In genomic region chr19:17847538-17848366, GRCh38 we compare ENCODE assay signal across 1 cellular context.
TF ChIP-seq lines count a peak whose summit lies in the region.

Gene JAK3 (minus strand): TSS chr19:17847982. CDS start chr19:17844417, 3,565 bp downstream.

TF ChIP-seq in HepG2, 621 proteins besides CTCF, POLR2A, EP300 and RAD21 (continued from another document):
- TF ChIP-seq THYN1 (CRISPR knock-in tag; IDR thresholded peaks at IDR 0.05; ENCODE audit: borderline replicate concordance, low read depth) (no peak), TEAD3 (CRISPR knock-in tag; optimal IDR thresholded peaks at IDR 0.05; ENCODE audit: borderline replicate concordance) (no peak), REXO4 (CRISPR knock-in tag; IDR thresholded peaks at IDR 0.05; ENCODE audit: borderline replicate concordance) (no peak), NONO (IDR thresholded peaks at IDR 0.05) (no peak), NONO (CRISPR knock-in tag; conservative IDR thresholded peaks at IDR 0.05) (no peak), SUZ12 (IDR thresholded peaks at IDR 0.05; ENCODE audit: low read depth, low read length) (no peak), TRIM24 (CRISPR knock-in tag; IDR thresholded peaks at IDR 0.05) (no peak), PBX3 (CRISPR knock-in tag; IDR thresholded peaks at IDR 0.05; ENCODE audit: borderline replicate concordance) (no peak), THAP7 (CRISPR knock-in tag; IDR thresholded peaks at IDR 0.05) (no peak), ZNF703 (CRISPR knock-in tag; IDR thresholded peaks at IDR 0.05; ENCODE audit: borderline replicate concordance) (no peak), ZNF10 (CRISPR knock-in tag; IDR thresholded peaks at IDR 0.05; ENCODE audit: borderline replicate concordance, low read depth) (no peak), EEA1 (CRISPR knock-in tag; IDR thresholded peaks at IDR 0.05; ENCODE audit: borderline replicate concordance) (no peak), PATZ1 (CRISPR knock-in tag; IDR thresholded peaks at IDR 0.05) (no peak), ERF (CRISPR knock-in tag; IDR thresholded peaks at IDR 0.05) (no peak), MTA1 (CRISPR knock-in tag; IDR thresholded peaks at IDR 0.05; ENCODE audit: borderline replicate concordance) (no peak), IRX3 (CRISPR knock-in tag; IDR thresholded peaks at IDR 0.05; ENCODE audit: borderline replicate concordance, low read depth) (no peak), SNAI1 (CRISPR knock-in tag; IDR thresholded peaks at IDR 0.05; ENCODE audit: borderline replicate concordance) (no peak), ISX (CRISPR knock-in tag; conservative IDR thresholded peaks at IDR 0.05) (no peak), ZNF432 (CRISPR knock-in tag; IDR thresholded peaks at IDR 0.05; ENCODE audit: borderline replicate concordance) (no peak), GTF3A (CRISPR knock-in tag; conservative IDR thresholded peaks at IDR 0.05) (no peak), XBP1 (CRISPR knock-in tag; IDR thresholded peaks at IDR 0.05) (no peak), HDAC2 (CRISPR knock-in tag; IDR thresholded peaks at IDR 0.05) (no peak), TCF12 (IDR thresholded peaks at IDR 0.05) (no peak), TCF12 (CRISPR knock-in tag; IDR thresholded peaks at IDR 0.05) (no peak), MEIS1 (CRISPR knock-in tag; IDR thresholded peaks at IDR 0.05; ENCODE audit: borderline replicate concordance) (no peak), ZBTB21 (CRISPR knock-in tag; IDR thresholded peaks at IDR 0.05) (no peak)
- TF ChIP-seq, protein P1, sequence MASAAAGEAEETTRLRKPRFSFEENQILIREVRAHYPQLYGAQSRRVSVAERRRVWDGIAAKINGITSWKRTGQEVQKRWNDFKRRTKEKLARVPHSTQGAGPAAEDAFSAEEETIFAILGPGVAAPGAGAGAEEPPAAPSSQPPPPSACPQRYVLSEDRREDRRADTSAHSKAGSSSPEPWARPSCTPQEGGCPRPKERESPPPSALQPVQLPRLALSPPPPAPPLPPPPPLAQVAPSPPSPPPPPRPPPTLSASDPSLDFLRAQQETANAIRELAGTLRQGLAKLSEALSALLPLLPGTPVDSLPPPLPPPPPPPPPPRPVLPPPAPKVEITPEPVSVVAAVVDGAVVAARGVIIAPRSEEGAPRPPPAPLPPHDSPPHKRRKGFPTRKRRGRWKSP (CRISPR knock-in tag; IDR thresholded peaks at IDR 0.05): no peak
- TF ChIP-seq, protein P2, sequence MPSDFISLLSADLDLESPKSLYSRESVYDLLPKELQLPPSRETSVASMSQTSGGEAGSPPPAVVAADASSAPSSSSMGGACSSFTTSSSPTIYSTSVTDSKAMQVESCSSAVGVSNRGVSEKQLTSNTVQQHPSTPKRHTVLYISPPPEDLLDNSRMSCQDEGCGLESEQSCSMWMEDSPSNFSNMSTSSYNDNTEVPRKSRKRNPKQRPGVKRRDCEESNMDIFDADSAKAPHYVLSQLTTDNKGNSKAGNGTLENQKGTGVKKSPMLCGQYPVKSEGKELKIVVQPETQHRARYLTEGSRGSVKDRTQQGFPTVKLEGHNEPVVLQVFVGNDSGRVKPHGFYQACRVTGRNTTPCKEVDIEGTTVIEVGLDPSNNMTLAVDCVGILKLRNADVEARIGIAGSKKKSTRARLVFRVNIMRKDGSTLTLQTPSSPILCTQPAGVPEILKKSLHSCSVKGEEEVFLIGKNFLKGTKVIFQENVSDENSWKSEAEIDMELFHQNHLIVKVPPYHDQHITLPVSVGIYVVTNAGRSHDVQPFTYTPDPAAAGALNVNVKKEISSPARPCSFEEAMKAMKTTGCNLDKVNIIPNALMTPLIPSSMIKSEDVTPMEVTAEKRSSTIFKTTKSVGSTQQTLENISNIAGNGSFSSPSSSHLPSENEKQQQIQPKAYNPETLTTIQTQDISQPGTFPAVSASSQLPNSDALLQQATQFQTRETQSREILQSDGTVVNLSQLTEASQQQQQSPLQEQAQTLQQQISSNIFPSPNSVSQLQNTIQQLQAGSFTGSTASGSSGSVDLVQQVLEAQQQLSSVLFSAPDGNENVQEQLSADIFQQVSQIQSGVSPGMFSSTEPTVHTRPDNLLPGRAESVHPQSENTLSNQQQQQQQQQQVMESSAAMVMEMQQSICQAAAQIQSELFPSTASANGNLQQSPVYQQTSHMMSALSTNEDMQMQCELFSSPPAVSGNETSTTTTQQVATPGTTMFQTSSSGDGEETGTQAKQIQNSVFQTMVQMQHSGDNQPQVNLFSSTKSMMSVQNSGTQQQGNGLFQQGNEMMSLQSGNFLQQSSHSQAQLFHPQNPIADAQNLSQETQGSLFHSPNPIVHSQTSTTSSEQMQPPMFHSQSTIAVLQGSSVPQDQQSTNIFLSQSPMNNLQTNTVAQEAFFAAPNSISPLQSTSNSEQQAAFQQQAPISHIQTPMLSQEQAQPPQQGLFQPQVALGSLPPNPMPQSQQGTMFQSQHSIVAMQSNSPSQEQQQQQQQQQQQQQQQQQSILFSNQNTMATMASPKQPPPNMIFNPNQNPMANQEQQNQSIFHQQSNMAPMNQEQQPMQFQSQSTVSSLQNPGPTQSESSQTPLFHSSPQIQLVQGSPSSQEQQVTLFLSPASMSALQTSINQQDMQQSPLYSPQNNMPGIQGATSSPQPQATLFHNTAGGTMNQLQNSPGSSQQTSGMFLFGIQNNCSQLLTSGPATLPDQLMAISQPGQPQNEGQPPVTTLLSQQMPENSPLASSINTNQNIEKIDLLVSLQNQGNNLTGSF (CRISPR knock-in tag; IDR thresholded peaks at IDR 0.05): no peak
- TF ChIP-seq, protein P3, sequence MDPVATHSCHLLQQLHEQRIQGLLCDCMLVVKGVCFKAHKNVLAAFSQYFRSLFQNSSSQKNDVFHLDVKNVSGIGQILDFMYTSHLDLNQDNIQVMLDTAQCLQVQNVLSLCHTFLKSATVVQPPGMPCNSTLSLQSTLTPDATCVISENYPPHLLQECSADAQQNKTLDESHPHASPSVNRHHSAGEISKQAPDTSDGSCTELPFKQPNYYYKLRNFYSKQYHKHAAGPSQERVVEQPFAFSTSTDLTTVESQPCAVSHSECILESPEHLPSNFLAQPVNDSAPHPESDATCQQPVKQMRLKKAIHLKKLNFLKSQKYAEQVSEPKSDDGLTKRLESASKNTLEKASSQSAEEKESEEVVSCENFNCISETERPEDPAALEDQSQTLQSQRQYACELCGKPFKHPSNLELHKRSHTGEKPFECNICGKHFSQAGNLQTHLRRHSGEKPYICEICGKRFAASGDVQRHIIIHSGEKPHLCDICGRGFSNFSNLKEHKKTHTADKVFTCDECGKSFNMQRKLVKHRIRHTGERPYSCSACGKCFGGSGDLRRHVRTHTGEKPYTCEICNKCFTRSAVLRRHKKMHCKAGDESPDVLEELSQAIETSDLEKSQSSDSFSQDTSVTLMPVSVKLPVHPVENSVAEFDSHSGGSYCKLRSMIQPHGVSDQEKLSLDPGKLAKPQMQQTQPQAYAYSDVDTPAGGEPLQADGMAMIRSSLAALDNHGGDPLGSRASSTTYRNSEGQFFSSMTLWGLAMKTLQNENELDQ (CRISPR knock-in tag; IDR thresholded peaks at IDR 0.05; ENCODE audit: borderline replicate concordance): no peak
- TF ChIP-seq, protein P4, sequence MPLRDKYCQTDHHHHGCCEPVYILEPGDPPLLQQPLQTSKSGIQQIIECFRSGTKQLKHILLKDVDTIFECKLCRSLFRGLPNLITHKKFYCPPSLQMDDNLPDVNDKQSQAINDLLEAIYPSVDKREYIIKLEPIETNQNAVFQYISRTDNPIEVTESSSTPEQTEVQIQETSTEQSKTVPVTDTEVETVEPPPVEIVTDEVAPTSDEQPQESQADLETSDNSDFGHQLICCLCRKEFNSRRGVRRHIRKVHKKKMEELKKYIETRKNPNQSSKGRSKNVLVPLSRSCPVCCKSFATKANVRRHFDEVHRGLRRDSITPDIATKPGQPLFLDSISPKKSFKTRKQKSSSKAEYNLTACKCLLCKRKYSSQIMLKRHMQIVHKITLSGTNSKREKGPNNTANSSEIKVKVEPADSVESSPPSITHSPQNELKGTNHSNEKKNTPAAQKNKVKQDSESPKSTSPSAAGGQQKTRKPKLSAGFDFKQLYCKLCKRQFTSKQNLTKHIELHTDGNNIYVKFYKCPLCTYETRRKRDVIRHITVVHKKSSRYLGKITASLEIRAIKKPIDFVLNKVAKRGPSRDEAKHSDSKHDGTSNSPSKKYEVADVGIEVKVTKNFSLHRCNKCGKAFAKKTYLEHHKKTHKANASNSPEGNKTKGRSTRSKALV (CRISPR knock-in tag; IDR thresholded peaks at IDR 0.05): no peak
- TF ChIP-seq, protein P5, sequence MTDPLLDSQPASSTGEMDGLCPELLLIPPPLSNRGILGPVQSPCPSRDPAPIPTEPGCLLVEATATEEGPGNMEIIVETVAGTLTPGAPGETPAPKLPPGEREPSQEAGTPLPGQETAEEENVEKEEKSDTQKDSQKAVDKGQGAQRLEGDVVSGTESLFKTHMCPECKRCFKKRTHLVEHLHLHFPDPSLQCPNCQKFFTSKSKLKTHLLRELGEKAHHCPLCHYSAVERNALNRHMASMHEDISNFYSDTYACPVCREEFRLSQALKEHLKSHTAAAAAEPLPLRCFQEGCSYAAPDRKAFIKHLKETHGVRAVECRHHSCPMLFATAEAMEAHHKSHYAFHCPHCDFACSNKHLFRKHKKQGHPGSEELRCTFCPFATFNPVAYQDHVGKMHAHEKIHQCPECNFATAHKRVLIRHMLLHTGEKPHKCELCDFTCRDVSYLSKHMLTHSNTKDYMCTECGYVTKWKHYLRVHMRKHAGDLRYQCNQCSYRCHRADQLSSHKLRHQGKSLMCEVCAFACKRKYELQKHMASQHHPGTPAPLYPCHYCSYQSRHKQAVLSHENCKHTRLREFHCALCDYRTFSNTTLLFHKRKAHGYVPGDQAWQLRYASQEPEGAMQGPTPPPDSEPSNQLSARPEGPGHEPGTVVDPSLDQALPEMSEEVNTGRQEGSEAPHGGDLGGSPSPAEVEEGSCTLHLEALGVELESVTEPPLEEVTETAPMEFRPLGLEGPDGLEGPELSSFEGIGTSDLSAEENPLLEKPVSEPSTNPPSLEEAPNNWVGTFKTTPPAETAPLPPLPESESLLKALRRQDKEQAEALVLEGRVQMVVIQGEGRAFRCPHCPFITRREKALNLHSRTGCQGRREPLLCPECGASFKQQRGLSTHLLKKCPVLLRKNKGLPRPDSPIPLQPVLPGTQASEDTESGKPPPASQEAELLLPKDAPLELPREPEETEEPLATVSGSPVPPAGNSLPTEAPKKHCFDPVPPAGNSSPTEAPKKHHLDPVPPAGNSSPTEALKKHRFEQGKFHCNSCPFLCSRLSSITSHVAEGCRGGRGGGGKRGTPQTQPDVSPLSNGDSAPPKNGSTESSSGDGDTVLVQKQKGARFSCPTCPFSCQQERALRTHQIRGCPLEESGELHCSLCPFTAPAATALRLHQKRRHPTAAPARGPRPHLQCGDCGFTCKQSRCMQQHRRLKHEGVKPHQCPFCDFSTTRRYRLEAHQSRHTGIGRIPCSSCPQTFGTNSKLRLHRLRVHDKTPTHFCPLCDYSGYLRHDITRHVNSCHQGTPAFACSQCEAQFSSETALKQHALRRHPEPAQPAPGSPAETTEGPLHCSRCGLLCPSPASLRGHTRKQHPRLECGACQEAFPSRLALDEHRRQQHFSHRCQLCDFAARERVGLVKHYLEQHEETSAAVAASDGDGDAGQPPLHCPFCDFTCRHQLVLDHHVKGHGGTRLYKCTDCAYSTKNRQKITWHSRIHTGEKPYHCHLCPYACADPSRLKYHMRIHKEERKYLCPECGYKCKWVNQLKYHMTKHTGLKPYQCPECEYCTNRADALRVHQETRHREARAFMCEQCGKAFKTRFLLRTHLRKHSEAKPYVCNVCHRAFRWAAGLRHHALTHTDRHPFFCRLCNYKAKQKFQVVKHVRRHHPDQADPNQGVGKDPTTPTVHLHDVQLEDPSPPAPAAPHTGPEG (CRISPR knock-in tag; IDR thresholded peaks at IDR 0.05): no peak
